ENCODE assay signal across 16 cellular contexts in genomic region chr18:23641937-23642666, GRCh38. TPM values are rescaled to one million over a fixed set of nuclear protein-coding genes. Genes with fewer than 3 reads are reported as not detected.
DNase-seq lines count a peak whose midpoint lies in the region; ATAC-seq, FAIRE-seq and TF ChIP-seq lines count a peak whose summit lies in the region.
"Had no signal": no experiment of that assay in that cellular context is flagged by ENCODE, and none has a peak within 500 bp of the region (broad histone marks: within the 10 kb centered on the region; RNA-seq: fewer than 3 reads in every experiment).

No MANE protein-coding gene starts in this region.

- ATAC-seq in GM23338, result no peak
- ATAC-seq in foreskin keratinocyte, result no peak

- H2BK5ac ChIP-seq in H1 (ENCODE audit: low read depth, low read length), result no peak overlapping the region

- peak; percentile 28 for DNase-seq in GM23338 (ENCODE audit: low spot score)
- DNase-seq in H1 (ENCODE audit: low read depth in 1 of 2, low spot score in 2 of 2), result no peak
- no peak for DNase-seq in neural progenitor cell (ENCODE audit: low spot score)
- DNase-seq in foreskin keratinocyte, result no peak
- DNase-seq in NCI-H2196 (lab: John Stamatoyannopoulos, UW; ENCODE audit: unreplicated experiment), result no peak
- DNase-seq in left ventricle myocardium inferior, result no peak
- DNase-seq: ACHN; AML-193; CD4-positive, alpha-beta memory T cell; DMS153; DMS79; GF-D8; GOT3; H9 had no signal

- H3K79me1 ChIP-seq in H1 (ENCODE audit: low read depth, low read length), result no peaks in the 10 kb centered on the region

- H3K27ac ChIP-seq in GM23338 (ENCODE audit: low read depth) (no peak overlapping the region), H1 (ENCODE audit: low read depth, low read length) (no peak overlapping the region), neural progenitor cell (no peak overlapping the region), foreskin keratinocyte (no peak overlapping the region), left ventricle myocardium inferior (replicated peaks) (no peak overlapping the region)

- FAIRE-seq in H1 (lab: Jason Lieb, UNC), result no peak
- FAIRE-seq: A204.1 had no signal

- no peak overlapping the region for H3K9ac ChIP-seq in H1 (replicated peaks in 1 of 4; ENCODE audit: extremely low read depth in 1 of 4, low read depth in 3 of 4, low read length in 3 of 4)
- H3K9ac ChIP-seq in neural progenitor cell, result no peak overlapping the region

- CTCF ChIA-PET in H1 (lab: Charles Lee; ENCODE audit: partially characterized antibody), result interaction anchor here (0.7 to 4.8 kb wide), 4 partner anchors 9 to 61 kb away, joined by 3 to 27 read pairs (median 4); no protein-coding TSS in a partner anchor

- WGBS in H1 (ENCODE audit: extremely low coverage in 1 of 2, insufficient coverage in 1 of 2, insufficient read length in 1 of 2, insufficient replicate concordance in 2 of 2, low coverage in 1 of 2, low lambda C conversion rate in 2 of 2, missing lambda C conversion rate in 1 of 2), 2 experiments, result 91% methylated on average over 11 of the region's 11 CpGs; no CpG with 5 or more reads in 1 of the 2 experiments

- intact Hi-C loops in left ventricle myocardium inferior (cut with micrococcal nuclease), result no loop called here

- no peak overlapping the region for H3K4me3 Mint-ChIP-seq in GM23338
- peak overlapping the region; percentile 41 for H3K4me3 Mint-ChIP-seq in neural progenitor cell
- H3K4me3 Mint-ChIP-seq: CD14-positive monocyte; CD4-positive, alpha-beta memory T cell; H9 had no signal

- H3K4ac ChIP-seq in H1 (replicated peaks; ENCODE audit: insufficient read length, low read depth, low read length), result no peak overlapping the region

- H2BK12ac ChIP-seq in H1 (ENCODE audit: low read depth, low read length), result no peak overlapping the region; the same call in 1 of the 2 replicates

- no peaks in the 10 kb centered on the region for H3K9me2 ChIP-seq in GM23338 (ENCODE audit: insufficient read depth)

- no peaks in the 10 kb centered on the region for H3K79me2 ChIP-seq in GM23338 (replicated peaks; ENCODE audit: insufficient read depth)
- H3K79me2 ChIP-seq in H1 (ENCODE audit: control insufficient read depth in 1 of 2, insufficient read depth in 2 of 2, low read length in 2 of 2), result no peaks in the 10 kb centered on the region
- no peaks in the 10 kb centered on the region for H3K79me2 ChIP-seq in neural progenitor cell (ENCODE audit: low read depth)

- no peak overlapping the region for H3K27ac Mint-ChIP-seq in GM23338
- no peak overlapping the region for H3K27ac Mint-ChIP-seq in neural progenitor cell
- H3K27ac Mint-ChIP-seq: CD14-positive monocyte; CD4-positive, alpha-beta memory T cell; H9 had no signal

- H3F3A ChIP-seq in GM23338 (replicated peaks; ENCODE audit: low read depth) (no peaks in the 10 kb centered on the region), neural progenitor cell (ENCODE audit: low read depth) (no peaks in the 10 kb centered on the region)

- 0 out of 3 replicates have a peak, but pooled peaks cover 2% of the 10 kb centered on the region for H3K4me1 Mint-ChIP-seq in GM23338
- H3K4me1 Mint-ChIP-seq in neural progenitor cell, result no peaks in the 10 kb centered on the region
- H3K4me1 Mint-ChIP-seq: CD14-positive monocyte; CD4-positive, alpha-beta memory T cell had no signal

- H3K9me3 ChIP-seq in H1 (ENCODE audit: insufficient read depth in 2 of 2, low read depth in 1 of 2, low read length in 1 of 2), result no peaks in the 10 kb centered on the region
- H3K9me3 ChIP-seq in neural progenitor cell (ENCODE audit: low read depth), result no peaks in the 10 kb centered on the region
- peaks cover 8% of the 10 kb centered on the region for H3K9me3 ChIP-seq in left ventricle myocardium inferior (replicated peaks)

- no peak overlapping the region for H3K14ac ChIP-seq in H1 (ENCODE audit: insufficient read length)

- H3K23me2 ChIP-seq in H1 (ENCODE audit: low read depth, low read length), result no peaks in the 10 kb centered on the region

- no peak overlapping the region for H3K18ac ChIP-seq in H1 (ENCODE audit: extremely low read depth, low read length)

- H3K4me2 ChIP-seq in GM23338 (no peak overlapping the region), H1 (ENCODE audit: insufficient read depth in 1 of 2, low read depth in 2 of 2, low read length in 2 of 2) (no peak overlapping the region), neural progenitor cell (no peak overlapping the region)

- H3K9me3 Mint-ChIP-seq in GM23338 (peaks cover 19% of the 10 kb centered on the region), neural progenitor cell (peaks cover 3% of the 10 kb centered on the region)

- peaks cover 1% of the 10 kb centered on the region for H3K27me3 Mint-ChIP-seq in GM23338 (ENCODE audit: insufficient read depth, low read depth, poor library complexity)
- H3K27me3 Mint-ChIP-seq in neural progenitor cell (ENCODE audit: insufficient read depth, low read depth), result peaks cover 2% of the 10 kb centered on the region

- no peak overlapping the region for H4K5ac ChIP-seq in H1 (ENCODE audit: insufficient read length, low read depth, low read length)

- H3K36me3 ChIP-seq in GM23338 (ENCODE audit: insufficient read depth) (0 out of 2 replicates have a peak, but pooled peaks cover 6% of the 10 kb centered on the region), H1 (ENCODE audit: control insufficient read depth in 2 of 4, insufficient read depth in 4 of 4, low read length in 3 of 4) (no peaks in the 10 kb centered on the region), neural progenitor cell (no peaks in the 10 kb centered on the region), left ventricle myocardium inferior (peaks cover 9% of the 10 kb centered on the region)

- TF ChIP-seq CTCF in GM23338 (conservative IDR thresholded peaks at IDR 0.05; ENCODE audit: low read depth in 2 of 2) (no peak), H1 (IDR thresholded peaks at IDR 0.05; ENCODE audit: control extremely low read depth in 1 of 3, insufficient read depth in 1 of 3, low read depth in 1 of 3, low read length in 3 of 3) (no peak), neural progenitor cell (IDR thresholded peaks at IDR 0.05) (no peak), foreskin keratinocyte (conservative IDR thresholded peaks at IDR 0.05) (no peak), left ventricle myocardium inferior (IDR thresholded peaks at IDR 0.05; ENCODE audit: borderline replicate concordance) (no peak)

- H3K4me3 ChIP-seq in GM23338 (no peak overlapping the region), H1 (ENCODE audit: extremely low read depth in 1 of 4, insufficient read depth in 2 of 4, low read depth in 3 of 4, low read length in 4 of 4) (no peak overlapping the region), neural progenitor cell (no peak overlapping the region), left ventricle myocardium inferior (no peak overlapping the region)

- H4K91ac ChIP-seq in H1 (replicated peaks; ENCODE audit: insufficient read length, low read length), result no peak overlapping the region

- H3K27me3 ChIP-seq in GM23338 (ENCODE audit: insufficient read depth) (no peaks in the 10 kb centered on the region), H1 (replicated peaks in 1 of 4; ENCODE audit: control insufficient read depth in 3 of 4, extremely low read depth in 1 of 4, insufficient read depth in 3 of 4, low read length in 3 of 4) (no peaks in the 10 kb centered on the region), neural progenitor cell (no peaks in the 10 kb centered on the region), foreskin keratinocyte (no peaks in the 10 kb centered on the region), left ventricle myocardium inferior (ENCODE audit: low read depth) (no peaks in the 10 kb centered on the region)

- no peak overlapping the region for H3K56ac ChIP-seq in H1 (replicated peaks; ENCODE audit: insufficient read length, low read depth, low read length)

- H3K4me1 ChIP-seq in GM23338 (ENCODE audit: insufficient read depth) (no peaks in the 10 kb centered on the region), H1 (replicated peaks in 1 of 4; ENCODE audit: control insufficient read depth in 3 of 4, insufficient read depth in 4 of 4, low read length in 3 of 4) (peaks cover 0 to 2% (median 0%) of the 10 kb centered on the region in 4 experiments; a peak in 1 of 7 replicates), neural progenitor cell (no peaks in the 10 kb centered on the region), foreskin keratinocyte (no peaks in the 10 kb centered on the region), left ventricle myocardium inferior (no peaks in the 10 kb centered on the region)

- H2BK15ac ChIP-seq in H1 (ENCODE audit: low read length), result no peak overlapping the region

- H3K36me3 Mint-ChIP-seq in GM23338 (ENCODE audit: low read depth), result peaks cover 15% of the 10 kb centered on the region
- no peaks in the 10 kb centered on the region for H3K36me3 Mint-ChIP-seq in neural progenitor cell
- H3K36me3 Mint-ChIP-seq: CD14-positive monocyte; CD4-positive, alpha-beta memory T cell had no signal

- no peak overlapping the region for H3K23ac ChIP-seq in H1 (ENCODE audit: insufficient read length)

- H2AFZ ChIP-seq in GM23338, result no peak overlapping the region
- no peak overlapping the region for H2AFZ ChIP-seq in H1 (ENCODE audit: low read length)
- no peak overlapping the region for H2AFZ ChIP-seq in neural progenitor cell (replicated peaks)

- 0 out of 2 replicates have a peak, but pooled peaks cover 4% of the 10 kb centered on the region for H4K20me1 ChIP-seq in GM23338 (replicated peaks; ENCODE audit: insufficient read depth)
- no peaks in the 10 kb centered on the region for H4K20me1 ChIP-seq in H1 (replicated peaks in 1 of 2; ENCODE audit: control insufficient read depth in 1 of 2, insufficient read depth in 2 of 2, low read length in 2 of 2)
- H4K20me1 ChIP-seq in neural progenitor cell (ENCODE audit: low read depth), result no peaks in the 10 kb centered on the region

- TF ChIP-seq EP300 in H1 (IDR thresholded peaks at IDR 0.05; ENCODE audit: borderline replicate concordance in 1 of 2, low read depth in 2 of 2, low read length in 2 of 2), result no peak

- no peak overlapping the region for H2AK5ac ChIP-seq in H1 (ENCODE audit: low read depth, low read length)

- H4K8ac ChIP-seq in H1 (ENCODE audit: extremely low read depth, insufficient read depth, low read length), result 0 out of 2 replicates have a peak overlapping the region, but pooled peaks have one; percentile 42

- TF ChIP-seq POLR2A in H1 (IDR thresholded peaks at IDR 0.05; ENCODE audit: control extremely low read depth in 1 of 2, low read depth in 2 of 2, low read length in 2 of 2), result no peak

- no peak overlapping the region for H2BK20ac ChIP-seq in H1 (ENCODE audit: low read length)

- H2BK120ac ChIP-seq in H1 (replicated peaks; ENCODE audit: low read depth, low read length), result no peak overlapping the region

- POLR2A ChIA-PET in H1 (lab: Charles Lee; ENCODE audit: partially characterized antibody), result interaction anchor here (0.8 to 1.2 kb wide), 2 partner anchors 95 to 339 kb away, joined by 3 read pairs; no protein-coding TSS in a partner anchor

- no peak for TF ChIP-seq RAD21 in H1 (IDR thresholded peaks at IDR 0.05 in 1 of 2, conservative IDR thresholded peaks at IDR 0.05 in 1 of 2; ENCODE audit: low read depth in 2 of 2, low read length in 2 of 2)

RNA-seq across cellular contexts. Expression of gene ANKRD29, which starts 20.6 kb away (rescaled TPM):
- 6.6 and 16.9 TPM in 2 replicates for total RNA-seq in GM23338 (2014; rRNA removed; shearing (Covaris generic))
- polyA plus RNA-seq in GM23338 (2016; fragmentation: Nextera tagmentation; extraction: Ambion mirVana), result 36.6 and 38.2 TPM in 2 replicates
- total RNA-seq in H1 (2021; fragmentation: NEBNext Ultra II Directional; extraction: Animal tissue kit (Norgen Biotek cat#: 25700)), result 6.3 and 7.3 TPM in 2 replicates
- polyA plus RNA-seq in H1 (2011; rRNA removed), result 2.2 and 3.0 TPM in 2 replicates
- polyA plus RNA-seq in H1 (2011; cell fraction: cytosol; rRNA removed), result 4.0 TPM
- polyA plus RNA-seq in H1 (2011; cell fraction: nucleus; rRNA removed), result 5.4 TPM
- polyA plus RNA-seq in H1 (2012, experiment 1 of 2), result 4.6 to 6.9 TPM (median 6.2 TPM) in 4 replicates
- polyA plus RNA-seq in H1 (2012, experiment 2 of 2), result 5.4 TPM
- 11.0 TPM for polyA plus RNA-seq in H1 (2013, experiment 1 of 2)
- polyA plus RNA-seq in H1 (2013, experiment 2 of 2), result 10.2 TPM
- 4.3 TPM in 2 replicates for polyA minus RNA-seq in H1 (2011; rRNA and poly(A)+ RNA removed)
- 3.4 TPM for polyA minus RNA-seq in H1 (2011; cell fraction: cytosol; rRNA and poly(A)+ RNA removed)
- 6.8 TPM for polyA minus RNA-seq in H1 (2011; cell fraction: nucleus; rRNA and poly(A)+ RNA removed)
- total RNA-seq in neural progenitor cell (ENCODE audit: low replicate concordance), result 0.65 and 0.81 TPM in 2 replicates
- 5.6 and 7.7 TPM in 2 replicates for total RNA-seq in foreskin keratinocyte
- 5.4 and 5.5 TPM in 2 replicates for polyA plus RNA-seq in foreskin keratinocyte
- total RNA-seq in left ventricle myocardium inferior, result 9.2 TPM
- total RNA-seq: CD4-positive, alpha-beta memory T cell had no signal

RNA-seq across cellular contexts. Expression of gene LAMA3, which starts 47.2 kb away (rescaled TPM):
- total RNA-seq in GM23338 (2014; rRNA removed; shearing (Covaris generic)), result 2.6 and 4.9 TPM in 2 replicates
- polyA plus RNA-seq in GM23338 (2016; fragmentation: Nextera tagmentation; extraction: Ambion mirVana) (3.3 and 3.9 TPM in 2 replicates), H1 (2011; rRNA removed) (0.58 and 0.76 TPM in 2 replicates), foreskin keratinocyte (1,282 and 1,610 TPM in 2 replicates)
- total RNA-seq in H1 (2021; fragmentation: NEBNext Ultra II Directional; extraction: Animal tissue kit (Norgen Biotek cat#: 25700)), result 3.3 and 5.0 TPM in 2 replicates
- polyA plus RNA-seq in H1 (2011; cell fraction: cytosol; rRNA removed), result 0.69 TPM
- 3.6 TPM for polyA plus RNA-seq in H1 (2011; cell fraction: nucleus; rRNA removed)
- 0.71 to 1.3 TPM (median 1.1 TPM) in 4 replicates for polyA plus RNA-seq in H1 (2012, experiment 1 of 2)
- 0.21 TPM for polyA plus RNA-seq in H1 (2012, experiment 2 of 2)
- polyA plus RNA-seq in H1 (2013, experiment 1 of 2), result 1.7 TPM
- polyA plus RNA-seq in H1 (2013, experiment 2 of 2), result 1.6 TPM
- polyA minus RNA-seq in H1 (2011; rRNA and poly(A)+ RNA removed), result 1.0 and 2.9 TPM in 2 replicates
- polyA minus RNA-seq in H1 (2011; cell fraction: cytosol; rRNA and poly(A)+ RNA removed), result 1.3 TPM
- polyA minus RNA-seq in H1 (2011; cell fraction: nucleus; rRNA and poly(A)+ RNA removed), result 2.5 TPM
- total RNA-seq in neural progenitor cell (ENCODE audit: low replicate concordance) (0.28 and 0.47 TPM in 2 replicates), foreskin keratinocyte (1,828 and 2,643 TPM in 2 replicates), left ventricle myocardium inferior (3.5 TPM)
- total RNA-seq: CD4-positive, alpha-beta memory T cell had no signal
- polyA plus RNA-seq: CD14-positive monocyte; CD4-positive, alpha-beta memory T cell had no signal

RNA-seq across cellular contexts. Expression of gene NPC1, which starts 55.8 kb away (rescaled TPM):
- total RNA-seq in GM23338 (2014; rRNA removed; shearing (Covaris generic)), result 41.7 and 45.1 TPM in 2 replicates
- 18.3 and 18.4 TPM in 2 replicates for polyA plus RNA-seq in GM23338 (2016; fragmentation: Nextera tagmentation; extraction: Ambion mirVana)
- 36.4 and 39.5 TPM in 2 replicates for total RNA-seq in H1 (2021; fragmentation: NEBNext Ultra II Directional; extraction: Animal tissue kit (Norgen Biotek cat#: 25700))
- 33.9 and 34.1 TPM in 2 replicates for polyA plus RNA-seq in H1 (2011; rRNA removed)
- polyA plus RNA-seq in H1 (2011; cell fraction: cytosol; rRNA removed), result 29.4 TPM
- 66.9 TPM for polyA plus RNA-seq in H1 (2011; cell fraction: nucleus; rRNA removed)
- polyA plus RNA-seq in H1 (2012, experiment 1 of 2), result 25.9 to 31.8 TPM (median 29.2 TPM) in 4 replicates
- polyA plus RNA-seq in H1 (2012, experiment 2 of 2), result 7.7 TPM
- polyA plus RNA-seq in H1 (2013, experiment 1 of 2), result 56.1 TPM
- 49.7 TPM for polyA plus RNA-seq in H1 (2013, experiment 2 of 2)
- polyA minus RNA-seq in H1 (2011; rRNA and poly(A)+ RNA removed), result 109 and 131 TPM in 2 replicates
- 49.4 TPM for polyA minus RNA-seq in H1 (2011; cell fraction: cytosol; rRNA and poly(A)+ RNA removed)
- 105 TPM for polyA minus RNA-seq in H1 (2011; cell fraction: nucleus; rRNA and poly(A)+ RNA removed)
- 20.9 and 31.4 TPM in 2 replicates for total RNA-seq in neural progenitor cell (ENCODE audit: low replicate concordance)
- 60.8 and 69.9 TPM in 2 replicates for total RNA-seq in foreskin keratinocyte
- 24.3 and 25.8 TPM in 2 replicates for polyA plus RNA-seq in foreskin keratinocyte
- total RNA-seq in left ventricle myocardium inferior, result 10.3 TPM

Comparison
In these comparisons a context has a peak if more than half of its experiments do, and no peak if none do; other contexts are left out.
1. RNA of gene LAMA3, which starts 47.2 kb away (total RNA-seq): 1,828 to 2,643 TPM in foreskin keratinocyte; 3.3 to 5.0 TPM in H1, 2.6 to 4.9 TPM in GM23338, 3.5 TPM in left ventricle myocardium inferior (single experiment) and 0.28 to 0.47 TPM in neural progenitor cell; every median in the first group is over 100 times any median in the second.